In the genomic region with DNA sequence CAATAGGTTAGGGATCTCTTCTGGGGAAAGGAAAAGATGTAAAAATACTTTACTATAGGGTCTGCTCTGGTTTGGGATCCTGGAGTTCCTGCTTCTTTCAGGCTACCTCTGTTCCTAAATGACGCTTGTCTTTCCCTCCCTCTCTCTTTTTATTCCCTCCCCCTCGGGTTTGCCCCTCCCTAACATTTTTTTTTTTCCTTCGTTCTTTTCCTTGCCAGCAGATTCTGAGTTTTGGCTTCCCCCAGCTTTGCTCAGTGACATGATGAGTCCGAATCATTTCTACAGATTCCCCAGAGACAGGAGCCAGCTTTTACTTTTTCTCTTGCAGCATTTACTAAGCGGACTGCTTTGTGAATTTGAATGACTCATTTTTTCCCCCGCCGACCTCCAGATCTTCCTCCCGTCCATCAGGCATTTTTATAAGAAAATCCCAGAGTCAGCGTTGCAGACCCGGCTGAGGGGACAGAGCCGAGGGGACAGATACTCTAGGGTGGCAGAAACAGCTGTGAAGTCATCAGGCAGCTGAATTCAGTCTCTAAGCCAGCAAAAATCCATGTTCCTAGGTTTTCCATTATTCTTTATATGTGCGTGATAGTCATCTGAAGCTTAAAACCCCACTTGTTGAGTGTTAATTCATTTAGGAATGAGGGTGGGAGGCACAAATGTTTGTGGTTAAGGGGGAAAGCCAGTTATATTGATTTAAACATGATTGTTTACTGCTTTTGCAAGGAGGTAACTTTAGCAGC, we compare ENCODE assay signal across 9 cellular contexts. TPM values are rescaled to one million over a fixed set of nuclear protein-coding genes. Genes with fewer than 3 reads are reported as not detected.
A peak's percentile ranks its signal among the peaks of the same experiment; 100 is the strongest.
DNase-seq lines count a peak whose midpoint lies in the region; ATAC-seq, FAIRE-seq and TF ChIP-seq lines count a peak whose summit lies in the region.
"Had no signal": no experiment of that assay in that cellular context is flagged by ENCODE, and none has a peak within 500 bp of the region (broad histone marks: within the 10 kb centered on the region; RNA-seq: fewer than 3 reads in every experiment).

A gene with protein sequence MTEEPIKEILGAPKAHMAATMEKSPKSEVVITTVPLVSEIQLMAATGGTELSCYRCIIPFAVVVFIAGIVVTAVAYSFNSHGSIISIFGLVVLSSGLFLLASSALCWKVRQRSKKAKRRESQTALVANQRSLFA (minus strand): TSS at position 123 of the 746 bp plus-strand sequence. CDS start 1,794 bp downstream, outside the sequence.

- intact Hi-C loops in Right ventricle myocardium inferior (cut with DNase I) = no loop called here
- intact Hi-C loops in cardiac septum (cut with DNase I) = loop anchor here (5.0 to 10.0 kb wide), 2 partner anchors 49 to 298 kb away; a partner anchor contains a TSS

- no peak within 1 kb of the TSS for H2BK15ac ChIP-seq in H1 (ENCODE audit: low read length)

- no peak within 1 kb of the TSS for H4K8ac ChIP-seq in H1 (ENCODE audit: extremely low read depth, insufficient read depth, low read length)

- no peak within 1 kb of the TSS for H4K91ac ChIP-seq in H1 (replicated peaks; ENCODE audit: insufficient read length, low read length)

- H3K23ac ChIP-seq in H1 (ENCODE audit: insufficient read length) = no peak within 1 kb of the TSS

- no peaks in the 10 kb centered on the region for H3K36me3 ChIP-seq in H1 (ENCODE audit: control insufficient read depth in 2 of 4, insufficient read depth in 4 of 4, low read length in 3 of 4)
- no peaks in the 10 kb centered on the region for H3K36me3 ChIP-seq in mucosa of rectum (ENCODE audit: control insufficient read depth in 2 of 2, insufficient read depth in 2 of 2, low read length in 2 of 2)

- H2AFZ ChIP-seq in H1 (ENCODE audit: low read length) = peak within 1 kb of the TSS; percentile 95

- H3K4me3 ChIP-seq in H1 (ENCODE audit: extremely low read depth in 1 of 4, insufficient read depth in 2 of 4, low read depth in 3 of 4, low read length in 4 of 4) (peak within 1 kb of the TSS in 3 of 4 experiments; percentile 7 to 50 (median 14); a peak in 4 of 8 replicates), mucosa of rectum (ENCODE audit: low read length in 2 of 2) (peak within 1 kb of the TSS; percentile 8 to 56)

- no peak within 1 kb of the TSS for H3K27ac ChIP-seq in H1 (ENCODE audit: low read depth, low read length)
- H3K27ac ChIP-seq in mucosa of rectum (ENCODE audit: low read depth in 2 of 2, low read length in 2 of 2) = peak within 1 kb of the TSS; percentile 43 to 45
- H3K27ac ChIP-seq: C4-2B had no signal

- peak within 1 kb of the TSS; percentile 52 to 64; a peak in 3 of 4 replicates for H3K4me2 ChIP-seq in H1 (ENCODE audit: insufficient read depth in 1 of 2, low read depth in 2 of 2, low read length in 2 of 2)

- H4K20me1 ChIP-seq in H1 (replicated peaks in 1 of 2; ENCODE audit: control insufficient read depth in 1 of 2, insufficient read depth in 2 of 2, low read length in 2 of 2) = no peaks in the 10 kb centered on the region

- no peak within 1 kb of the TSS for H2BK5ac ChIP-seq in H1 (ENCODE audit: low read depth, low read length)

- H3K56ac ChIP-seq in H1 (replicated peaks; ENCODE audit: insufficient read length, low read depth, low read length) = no peak within 1 kb of the TSS

- H3K23me2 ChIP-seq in H1 (ENCODE audit: low read depth, low read length) = no peaks in the 10 kb centered on the region

- H4K5ac ChIP-seq in H1 (ENCODE audit: insufficient read length, low read depth, low read length) = no peak within 1 kb of the TSS

- H3K4me1 ChIP-seq in H1 (replicated peaks in 1 of 4; ENCODE audit: control insufficient read depth in 3 of 4, insufficient read depth in 4 of 4, low read length in 3 of 4) = peaks cover 0 to 8% (median 3%) of the 10 kb centered on the region in 4 experiments; a peak in 4 of 7 replicates
- no peaks in the 10 kb centered on the region for H3K4me1 ChIP-seq in mucosa of rectum (ENCODE audit: control insufficient read depth in 2 of 2, insufficient read depth in 2 of 2, low read length in 2 of 2)

- TF ChIP-seq CTCF in H1 (IDR thresholded peaks at IDR 0.05; ENCODE audit: control extremely low read depth in 1 of 3, insufficient read depth in 1 of 3, low read depth in 1 of 3, low read length in 3 of 3) = no peak

- no peaks in the 10 kb centered on the region for H3K9me3 ChIP-seq in H1 (ENCODE audit: insufficient read depth in 2 of 2, low read depth in 1 of 2, low read length in 1 of 2)
- no peaks in the 10 kb centered on the region for H3K9me3 ChIP-seq in mucosa of rectum (ENCODE audit: control insufficient read depth in 2 of 2, low read length in 2 of 2)

- DNase-seq in Right ventricle myocardium inferior (ENCODE audit: missing footprints) = no peak
- no peak for DNase-seq in cardiac septum (ENCODE audit: low spot score)
- no peak for DNase-seq in H1 (ENCODE audit: low read depth in 1 of 2, low spot score in 2 of 2)
- DNase-seq in activated naive CD4-positive, alpha-beta T cell treated with Interleukin-2 at 50 U/mL for 16 hours = no peak
- no peak for DNase-seq in CD1c-positive myeloid dendritic cell (ENCODE audit: extremely low spot score)
- no peak for DNase-seq in NCI-H1417 treated with DMSO at 0.1 percent for 48 hours (lab: John Stamatoyannopoulos, UW)

- no peak within 1 kb of the TSS for H2BK12ac ChIP-seq in H1 (ENCODE audit: low read depth, low read length)

- no peak within 1 kb of the TSS for H3K14ac ChIP-seq in H1 (ENCODE audit: insufficient read length)

- no peak for TF ChIP-seq EP300 in H1 (IDR thresholded peaks at IDR 0.05; ENCODE audit: borderline replicate concordance in 1 of 2, low read depth in 2 of 2, low read length in 2 of 2)

- FAIRE-seq in H1 (lab: Jason Lieb, UNC) = no peak

- H2BK20ac ChIP-seq in H1 (ENCODE audit: low read length) = no peak within 1 kb of the TSS

- no peaks in the 10 kb centered on the region for H3K79me2 ChIP-seq in H1 (ENCODE audit: control insufficient read depth in 1 of 2, insufficient read depth in 2 of 2, low read length in 2 of 2)

- CTCF ChIA-PET in H1 (lab: Charles Lee; ENCODE audit: partially characterized antibody) = interaction anchor here (0.9 to 8.4 kb wide), 7 partner anchors 8 to 197 kb away, joined by 3 to 96 read pairs (median 4); no protein-coding TSS in a partner anchor

- H3K79me1 ChIP-seq in H1 (ENCODE audit: low read depth, low read length) = no peaks in the 10 kb centered on the region

- POLR2A ChIA-PET in H1 (lab: Charles Lee; ENCODE audit: partially characterized antibody) = interaction anchor here (0.6 to 1.0 kb wide), 2 partner anchors 28 to 55 kb away, joined by 3 to 5 read pairs; a partner anchor contains a TSS

- no peak for TF ChIP-seq POLR2A in H1 (IDR thresholded peaks at IDR 0.05; ENCODE audit: control extremely low read depth in 1 of 2, low read depth in 2 of 2, low read length in 2 of 2)

- H3K27me3 ChIP-seq in H1 (replicated peaks in 1 of 4; ENCODE audit: control insufficient read depth in 3 of 4, extremely low read depth in 1 of 4, insufficient read depth in 3 of 4, low read length in 3 of 4) = no peaks in the 10 kb centered on the region
- no peaks in the 10 kb centered on the region for H3K27me3 ChIP-seq in mucosa of rectum (ENCODE audit: control insufficient read depth in 2 of 2, insufficient read depth in 2 of 2, low read length in 2 of 2)

- no peak within 1 kb of the TSS for H3K18ac ChIP-seq in H1 (ENCODE audit: extremely low read depth, low read length)

- H3K4ac ChIP-seq in H1 (replicated peaks; ENCODE audit: insufficient read length, low read depth, low read length) = no peak within 1 kb of the TSS

- no peak within 1 kb of the TSS for H2BK120ac ChIP-seq in H1 (replicated peaks; ENCODE audit: low read depth, low read length)

- 37% methylated on average over 10 of the region's 12 CpGs; no CpG with 5 or more reads in 1 of the 2 experiments for WGBS in H1 (ENCODE audit: extremely low coverage in 1 of 2, insufficient coverage in 1 of 2, insufficient read length in 1 of 2, insufficient replicate concordance in 2 of 2, low coverage in 1 of 2, low lambda C conversion rate in 2 of 2, missing lambda C conversion rate in 1 of 2), 2 experiments

- TF ChIP-seq RAD21 in H1 (IDR thresholded peaks at IDR 0.05 in 1 of 2, conservative IDR thresholded peaks at IDR 0.05 in 1 of 2; ENCODE audit: low read depth in 2 of 2, low read length in 2 of 2) = no peak

- no peak within 1 kb of the TSS for H2AK5ac ChIP-seq in H1 (ENCODE audit: low read depth, low read length)

- peak; percentile 61 for ATAC-seq in Right ventricle myocardium inferior
- no peak for ATAC-seq in HG02884 (IDR thresholded peaks at IDR 0.05; ENCODE audit: unreplicated experiment)

- H3K9ac ChIP-seq in H1 (replicated peaks in 1 of 4; ENCODE audit: extremely low read depth in 1 of 4, low read depth in 3 of 4, low read length in 3 of 4) (no peak within 1 kb of the TSS; a peak in 1 of 7 replicates), mucosa of rectum (ENCODE audit: low read depth in 1 of 2, low read length in 2 of 2) (peak within 1 kb of the TSS; percentile 21 to 52)

TF ChIP-seq in H1, 55 proteins besides CTCF, POLR2A, EP300 and RAD21:
- TF ChIP-seq JUND (IDR thresholded peaks at IDR 0.05; ENCODE audit: low read length) (peak; percentile 84), KDM4A (IDR thresholded peaks at IDR 0.05; ENCODE audit: low read depth, low read length, severe bottlenecking) (no peak)
TF ChIP-seq in H1: peak in this region for 1.

RNA-seq across cellular contexts. Expression of the gene that starts here (rescaled TPM):
- total RNA-seq in Right ventricle myocardium inferior (17.0 TPM), cardiac septum (5.2 TPM)
- total RNA-seq in H1 (2021; fragmentation: NEBNext Ultra II Directional; extraction: Animal tissue kit (Norgen Biotek cat#: 25700)) = 0.48 and 1.1 TPM in 2 replicates
- 0.25 and 0.36 TPM in 2 replicates for polyA plus RNA-seq in H1 (2011; rRNA removed)
- 0.23 TPM for polyA plus RNA-seq in H1 (2011; cell fraction: cytosol; rRNA removed)
- 0.19 TPM for polyA plus RNA-seq in H1 (2011; cell fraction: nucleus; rRNA removed)
- polyA plus RNA-seq in H1 (2012, experiment 1 of 2) = 0.31 to 1.1 TPM (median 0.55 TPM) in 4 replicates
- 0.09 TPM for polyA plus RNA-seq in H1 (2012, experiment 2 of 2)
- 0.47 TPM for polyA plus RNA-seq in H1 (2013, experiment 1 of 2)
- 0.55 TPM for polyA plus RNA-seq in H1 (2013, experiment 2 of 2)
- 0.56 and 1.1 TPM in 2 replicates for polyA minus RNA-seq in H1 (2011; rRNA and poly(A)+ RNA removed)
- not detected for polyA minus RNA-seq in H1 (2011; cell fraction: cytosol; rRNA and poly(A)+ RNA removed)
- 1.4 TPM for polyA minus RNA-seq in H1 (2011; cell fraction: nucleus; rRNA and poly(A)+ RNA removed)

Comparison
In these comparisons a context has a peak if more than half of its experiments do, and no peak if none do; other contexts are left out.
1. H3K9ac ChIP-seq: peak in mucosa of rectum (2 of 2); none in H1 (0 of 4).